In the genomic region with DNA sequence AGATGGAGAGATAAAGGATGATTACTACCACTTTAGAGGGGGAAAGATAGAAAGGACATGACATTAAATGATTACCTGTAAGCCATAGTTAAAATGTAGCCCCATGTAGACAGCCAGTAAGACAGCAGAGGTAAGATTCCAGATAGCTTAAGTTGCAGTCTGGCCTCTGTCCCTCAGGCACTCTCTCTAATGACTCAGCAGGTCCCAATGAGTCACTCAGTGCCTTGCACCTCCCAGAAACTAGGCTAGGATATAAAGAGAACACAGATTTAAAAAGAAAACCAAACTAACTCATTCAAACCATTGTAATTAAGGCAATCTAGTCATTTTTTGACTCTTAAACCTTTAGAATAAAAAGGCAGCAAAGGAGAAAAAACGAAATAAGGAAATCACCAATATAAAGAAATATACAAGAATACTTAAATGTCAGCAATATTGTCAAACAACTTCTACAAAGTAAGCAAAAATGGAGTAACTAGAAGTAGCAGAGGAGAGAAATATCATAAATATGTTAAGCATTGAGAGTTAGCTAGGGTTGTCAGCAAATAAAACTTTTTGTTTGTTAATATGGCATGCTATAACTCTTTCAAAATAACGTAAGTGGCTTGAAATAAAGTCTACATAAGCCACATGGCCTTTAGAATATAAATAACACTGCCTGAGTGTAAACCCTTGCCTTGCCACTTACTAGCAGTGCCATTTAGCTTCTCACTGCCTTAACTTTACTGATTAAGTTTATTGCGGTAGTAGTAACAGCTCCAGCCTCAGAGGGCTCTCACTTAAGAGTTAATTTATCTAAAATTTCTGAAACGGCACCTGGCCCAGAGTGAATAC, we compare ENCODE assay signal across 8 cellular contexts. TPM values are rescaled to one million over a fixed set of nuclear protein-coding genes. Genes with fewer than 3 reads are reported as not detected.
DNase-seq lines count a peak whose midpoint lies in the region; ATAC-seq and TF ChIP-seq lines count a peak whose summit lies in the region.

No MANE protein-coding gene starts in this region.

- peaks cover 13% of the 10 kb centered on the region for H3K36me3 Mint-ChIP-seq in chondrocyte (ENCODE audit: low read depth)
- peaks cover 40% of the 10 kb centered on the region for H3K36me3 Mint-ChIP-seq in mesothelial cell of epicardium

- H3K27ac Mint-ChIP-seq in chondrocyte (ENCODE audit: unreplicated experiment) (peak overlapping the region; percentile 94), mesothelial cell of epicardium (peak overlapping the region; percentile 81)

- H3K4me1 Mint-ChIP-seq in chondrocyte (ENCODE audit: low read depth): peaks cover 37% of the 10 kb centered on the region
- peaks cover 5% of the 10 kb centered on the region for H3K4me1 Mint-ChIP-seq in mesothelial cell of epicardium

- H3K27me3 Mint-ChIP-seq in chondrocyte (ENCODE audit: low read depth) (no peaks in the 10 kb centered on the region), mesothelial cell of epicardium (ENCODE audit: low read depth) (no peaks in the 10 kb centered on the region)

- TF ChIP-seq CTCF in chondrocyte (IDR thresholded peaks at IDR 0.05) (no peak), mesothelial cell of epicardium (IDR thresholded peaks at IDR 0.05; ENCODE audit: unreplicated experiment) (no peak)

- no peak overlapping the region for H3K4me3 Mint-ChIP-seq in chondrocyte (ENCODE audit: unreplicated experiment)
- H3K4me3 Mint-ChIP-seq in mesothelial cell of epicardium: no peak overlapping the region

- no peak for ATAC-seq in GM19035 (IDR thresholded peaks at IDR 0.05; ENCODE audit: unreplicated experiment)
- no peak for ATAC-seq in HG02678 (IDR thresholded peaks at IDR 0.05; ENCODE audit: unreplicated experiment)

- peaks cover 8% of the 10 kb centered on the region for H3K9me3 Mint-ChIP-seq in chondrocyte (ENCODE audit: low read depth)
- H3K9me3 Mint-ChIP-seq in mesothelial cell of epicardium: peaks cover 22% of the 10 kb centered on the region

- DNase-seq in DMS53 (lab: John Stamatoyannopoulos, UW) (peak; percentile 89), LHCN-M2 (ENCODE audit: low read depth) (peak; percentile 85), chondrocyte (ENCODE audit: low spot score) (no peak), mesothelial cell of epicardium (ENCODE audit: low spot score in 2 of 2, unreplicated experiment in 2 of 2) (no peak), putamen (ENCODE audit: low spot score) (no peak)
- DNase-seq in stimulated activated CD8-positive, alpha-beta memory T cell treated with anti-CD3 and anti-CD28 coated beads, Interleukin-4, amount 100 ng/mL, for 48 hours: no peak

RNA-seq across cellular contexts. Expression of a gene that starts 48.5 kb away (rescaled TPM):
- total RNA-seq in LHCN-M2 (2014; rRNA removed) (20.8 and 21.9 TPM in 2 replicates), chondrocyte (16.4 to 18.5 TPM (median 17.3 TPM) in 3 replicates), mesothelial cell of epicardium (26.8 to 29.3 TPM (median 27.0 TPM) in 3 replicates)
- polyA plus RNA-seq in LHCN-M2 (2012): 5.4 TPM

Comparison
In these comparisons a context has a peak if more than half of its experiments do, and no peak if none do; other contexts are left out.
1. DNase-seq: peak in DMS53 (single experiment) and LHCN-M2 (single experiment); none in chondrocyte (single experiment), mesothelial cell of epicardium (0 of 2), stimulated activated CD8-positive, alpha-beta memory T cell treated with anti-CD3 and anti-CD28 coated beads, Interleukin-4, amount 100 ng/mL, for 48 hours (single experiment) and putamen (single experiment).